In the genomic region with DNA sequence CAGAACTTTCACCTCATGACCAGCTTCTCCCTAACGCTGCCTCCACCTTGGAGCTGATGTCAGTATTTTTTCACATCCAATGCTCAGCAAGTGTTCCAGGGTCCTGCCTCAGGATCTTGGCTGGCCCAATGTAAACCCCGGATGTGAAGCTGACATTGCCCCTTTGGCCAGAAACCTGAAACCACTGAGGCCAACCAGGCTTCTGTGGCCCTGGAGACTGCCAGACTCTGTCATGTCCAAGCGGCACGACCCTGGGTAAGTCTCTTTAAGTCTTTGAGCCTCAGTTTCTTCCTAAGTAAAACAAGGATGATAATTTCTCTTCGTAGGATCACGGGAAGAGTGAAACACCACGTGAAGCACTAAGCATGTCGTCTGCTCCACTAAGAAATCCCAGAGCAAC, we compare ENCODE assay signal across 32 cellular contexts. TPM values are rescaled to one million over a fixed set of nuclear protein-coding genes. Genes with fewer than 3 reads are reported as not detected.
"Had no signal": no experiment of that assay in that cellular context is flagged by ENCODE, and none has a peak within 500 bp of the region (broad histone marks: within the 10 kb centered on the region; RNA-seq: fewer than 3 reads in every experiment).

No MANE protein-coding gene starts in this region.

- H3K27me3 Mint-ChIP-seq: activated CD4-positive, alpha-beta T cell treated with anti-CD3 and anti-CD28 coated beads, Interleukin-2, amount 10 ng/mL, durations not matched to agents 24 days and 14 days; activated CD8-positive, alpha-beta T cell treated with anti-CD3 and anti-CD28 coated beads for 36 hours; brain had no signal

- H3K9me3 Mint-ChIP-seq: activated CD4-positive, alpha-beta T cell treated with anti-CD3 and anti-CD28 coated beads, Interleukin-2, amount 10 ng/mL, durations not matched to agents 24 days and 14 days; activated CD8-positive, alpha-beta T cell treated with anti-CD3 and anti-CD28 coated beads for 36 hours; activated naive CD4-positive, alpha-beta T cell treated with anti-CD3 and anti-CD28 coated beads for 36 hours; activated naive CD4-positive, alpha-beta T cell treated with anti-CD3 and anti-CD28 coated beads, Interleukin-2, amount 50 U/mL, for 72 hours; activated T-helper 1 cell treated with anti-CD3 and anti-CD28 coated beads, Interleukin-12 subunit alpha, Interleukin-12 subunit beta, Interleukin-2, Interleukin-4 antibody, amounts not matched to agents 30 ng/mL and 10 ng/mL and 1 ng/mL, durations not matched to agents 14 hours and 24 hours and 36 hours; brain had no signal

- H3K27me3 ChIP-seq: adrenal gland had no signal

- DNase-seq: activated CD4-positive, alpha-beta T cell treated with anti-CD3 and anti-CD28 coated beads, Interleukin-2, amount 10 ng/mL, durations not matched to agents 24 days and 14 days; activated CD4-positive, alpha-beta T cell treated with anti-CD3 and anti-CD28 coated beads, Interleukin-2, amount 50 U/mL, for 4 hours; activated CD8-positive, alpha-beta T cell treated with anti-CD3 and anti-CD28 coated beads for 36 hours; activated gamma-delta T cell treated with Interleukin-2 at 50 U/mL for 16 hours; activated naive CD4-positive, alpha-beta T cell treated with anti-CD3 and anti-CD28 coated beads for 36 hours; activated T-cell treated with anti-CD3 and anti-CD28 coated beads, Interleukin-2, amount 50 U/mL, for 1 hour; adrenal gland; anterior cingulate cortex; caudate nucleus; NCI-H1105; NCI-H1417 treated with DMSO at 0.1 percent for 48 hours; NCI-H2171 treated with DMSO at 0.1 percent for 48 hours; NCI-H2227 treated with DMSO at 0.1 percent for 48 hours; NCI-H446; NCI-H526 treated with DMSO at 0.1 percent for 48 hours; NK-92 treated with Interleukin-12 subunit alpha and Interleukin-12 subunit beta, amount 100 ng/mL, for 24 hours; PC-9; SIG-M5; SW 1271; T-helper 1 cell; T1000 had no signal

- ATAC-seq: activated CD8-positive, alpha-beta T cell treated with anti-CD3 and anti-CD28 coated beads for 36 hours; activated naive CD4-positive, alpha-beta T cell treated with anti-CD3 and anti-CD28 coated beads, Interleukin-2, amount 50 U/mL, for 72 hours; Right ventricle myocardium inferior; SK-N-SH treated with all-trans-retinoic acid at 6 μM for 48 hours had no signal

- H3K27ac Mint-ChIP-seq: activated CD4-positive, alpha-beta T cell treated with anti-CD3 and anti-CD28 coated beads, Interleukin-2, amount 10 ng/mL, durations not matched to agents 24 days and 14 days; activated CD8-positive, alpha-beta T cell treated with anti-CD3 and anti-CD28 coated beads for 36 hours; activated naive CD4-positive, alpha-beta T cell treated with anti-CD3 and anti-CD28 coated beads for 36 hours; activated naive CD4-positive, alpha-beta T cell treated with anti-CD3 and anti-CD28 coated beads, Interleukin-2, amount 50 U/mL, for 72 hours; activated T-helper 1 cell treated with anti-CD3 and anti-CD28 coated beads, Interleukin-12 subunit alpha, Interleukin-12 subunit beta, Interleukin-2, Interleukin-4 antibody, amounts not matched to agents 30 ng/mL and 10 ng/mL and 1 ng/mL, durations not matched to agents 14 hours and 24 hours and 36 hours had no signal

- H3K4me3 ChIP-seq: adrenal gland, PC-9 had no signal

- H3K4me1 Mint-ChIP-seq: activated CD4-positive, alpha-beta T cell treated with anti-CD3 and anti-CD28 coated beads, Interleukin-2, amount 10 ng/mL, durations not matched to agents 24 days and 14 days; brain had no signal

- H3K9me3 ChIP-seq: adrenal gland had no signal

- H3K27ac ChIP-seq: adrenal gland, PC-9, RWPE1 had no signal

- H3K4me3 Mint-ChIP-seq: activated CD4-positive, alpha-beta T cell treated with anti-CD3 and anti-CD28 coated beads, Interleukin-2, amount 10 ng/mL, durations not matched to agents 24 days and 14 days; activated CD8-positive, alpha-beta T cell treated with anti-CD3 and anti-CD28 coated beads for 36 hours; activated naive CD4-positive, alpha-beta T cell treated with anti-CD3 and anti-CD28 coated beads for 36 hours; activated T-helper 1 cell treated with anti-CD3 and anti-CD28 coated beads, Interleukin-12 subunit alpha, Interleukin-12 subunit beta, Interleukin-2, Interleukin-4 antibody, amounts not matched to agents 30 ng/mL and 10 ng/mL and 1 ng/mL, durations not matched to agents 14 hours and 24 hours and 36 hours; brain had no signal

RNA-seq across cellular contexts. Expression of a gene that starts 22.8 kb away (rescaled TPM):
- total RNA-seq: activated CD4-positive, alpha-beta T cell treated with anti-CD3 and anti-CD28 coated beads, Interleukin-2, amount 10 ng/mL, durations not matched to agents 24 days and 14 days; activated CD8-positive, alpha-beta memory T cell treated with anti-CD3 and anti-CD28 coated beads for 36 hours; activated CD8-positive, alpha-beta T cell treated with anti-CD3 and anti-CD28 coated beads for 36 hours; activated naive CD4-positive, alpha-beta T cell treated with anti-CD3 and anti-CD28 coated beads for 36 hours; activated naive CD4-positive, alpha-beta T cell treated with anti-CD3 and anti-CD28 coated beads, Interleukin-2, amount 50 U/mL, for 72 hours; activated T-helper 1 cell treated with anti-CD3 and anti-CD28 coated beads, Interleukin-12 subunit alpha, Interleukin-12 subunit beta, Interleukin-2, Interleukin-4 antibody, amounts not matched to agents 30 ng/mL and 10 ng/mL and 1 ng/mL, durations not matched to agents 14 hours and 24 hours and 36 hours; bronchial epithelial cell; M059J; OCI-LY7; PC-9; Right ventricle myocardium inferior; T-helper 2 cell treated with Interferon-gamma antibody and Interleukin-4, amounts not matched to agents 100 ng/mL and 5 ng/mL, for 36 hours had no signal
